In the genomic region with DNA sequence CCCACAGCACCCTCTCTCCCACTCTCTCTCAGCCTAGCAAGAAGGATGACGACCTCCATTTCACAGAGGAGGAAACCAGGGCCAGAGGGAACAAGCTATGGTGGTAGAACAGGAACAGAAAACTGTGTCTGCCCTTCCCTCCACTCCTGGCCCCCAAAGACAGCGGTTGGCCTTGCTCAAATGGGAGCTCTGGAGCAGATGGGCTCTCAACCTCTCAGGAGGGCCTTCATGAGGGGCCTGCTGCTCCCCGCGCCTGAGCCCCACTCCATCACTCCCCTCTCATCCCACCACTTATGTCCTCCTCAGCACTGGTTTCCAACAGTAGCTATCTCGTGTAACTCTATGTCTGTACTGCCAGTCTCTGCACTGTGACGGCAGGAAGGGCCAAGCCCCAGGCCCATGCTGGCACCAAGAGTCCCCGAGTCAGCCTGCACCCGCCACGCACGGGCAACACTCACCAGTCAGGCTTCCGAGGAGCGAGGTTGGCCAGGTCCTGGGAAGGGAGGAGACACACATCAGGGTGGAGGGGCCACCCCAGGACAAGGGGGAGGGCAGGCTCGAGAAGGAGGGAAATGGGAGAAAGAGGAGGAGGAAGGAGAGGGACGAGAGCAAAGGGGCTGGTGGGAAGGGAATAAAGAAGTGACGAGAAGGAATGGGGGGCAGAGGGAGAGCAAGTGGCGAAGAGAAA, we compare ENCODE assay signal across 13 cellular contexts. TPM values are rescaled to one million over a fixed set of nuclear protein-coding genes. Genes with fewer than 3 reads are reported as not detected.
A peak's percentile ranks its signal among the peaks of the same experiment; 100 is the strongest.
DNase-seq lines count a peak whose midpoint lies in the region; ATAC-seq, FAIRE-seq and TF ChIP-seq lines count a peak whose summit lies in the region.
"Had no signal": no experiment of that assay in that cellular context is flagged by ENCODE, and none has a peak within 500 bp of the region (broad histone marks: within the 10 kb centered on the region; RNA-seq: fewer than 3 reads in every experiment).

No MANE protein-coding gene starts in this region.

- intact Hi-C loops in kidney (cut with DNase I), result loop anchor here (10.0 kb wide), 1 partner anchor 72 kb away; no protein-coding TSS in a partner anchor
- intact Hi-C loops in spleen (cut with DNase I; ENCODE audit: low total_unique reads), result loop anchor here (2.0 kb wide), 1 partner anchor 76 kb away; no protein-coding TSS in a partner anchor

- no peaks in the 10 kb centered on the region for H3K27me3 Mint-ChIP-seq in T-helper 2 cell treated with Interferon-gamma antibody and Interleukin-4, amounts not matched to agents 5 μg/mL and 100 μg/mL, for 36 hours (ENCODE audit: low read depth)
- H3K27me3 Mint-ChIP-seq in T-helper 17 cell, result no peaks in the 10 kb centered on the region

- H3K4me1 ChIP-seq in kidney (ENCODE audit: control insufficient read depth in 1 of 2, insufficient read depth in 1 of 2, low read depth in 1 of 2, low read length in 2 of 2) (peaks cover 13 to 22% of the 10 kb centered on the region in 2 donors), spleen (peaks cover 28 to 52% (median 48%) of the 10 kb centered on the region in 6 donors)

- no peak for TF ChIP-seq POLR2A in spleen (IDR thresholded peaks at IDR 0.05)

- no peaks in the 10 kb centered on the region for H3K9me3 Mint-ChIP-seq in T-helper 2 cell treated with Interferon-gamma antibody and Interleukin-4, amounts not matched to agents 5 μg/mL and 100 μg/mL, for 36 hours

- H3K4me3 ChIP-seq in kidney (ENCODE audit: low read length in 2 of 2) (no peak overlapping the region), spleen (no peak overlapping the region)
- H3K4me3 ChIP-seq: PC-9 had no signal

- peaks cover 22% of the 10 kb centered on the region for H3K4me1 Mint-ChIP-seq in T-helper 2 cell treated with Interferon-gamma antibody and Interleukin-4, amounts not matched to agents 5 μg/mL and 100 μg/mL, for 36 hours (ENCODE audit: low read depth)
- peaks cover 23% of the 10 kb centered on the region for H3K4me1 Mint-ChIP-seq in T-helper 17 cell

- TF ChIP-seq CTCF in kidney (IDR thresholded peaks at IDR 0.05; ENCODE audit: borderline replicate concordance, extremely low read depth, insufficient read depth) (no peak), spleen (IDR thresholded peaks at IDR 0.05 in 8 of 11, conservative IDR thresholded peaks at IDR 0.05 in 3 of 11) (no peak)

- H3K36me3 Mint-ChIP-seq in T-helper 2 cell treated with Interferon-gamma antibody and Interleukin-4, amounts not matched to agents 5 μg/mL and 100 μg/mL, for 36 hours (ENCODE audit: low read depth), result peaks cover 67% of the 10 kb centered on the region
- H3K36me3 Mint-ChIP-seq in T-helper 17 cell (ENCODE audit: low read depth), result peaks cover 8% of the 10 kb centered on the region

- H3K4me3 Mint-ChIP-seq in T-helper 2 cell treated with Interferon-gamma antibody and Interleukin-4, amounts not matched to agents 5 μg/mL and 100 μg/mL, for 36 hours, result no peak overlapping the region
- H3K4me3 Mint-ChIP-seq in T-helper 17 cell, result peak overlapping the region; percentile 7

- no peak overlapping the region for H3K9ac ChIP-seq in kidney (ENCODE audit: low read length in 2 of 2)

- WGBS in spleen, 5 donors, result 89 to 93% (median 91%) methylated on average over 14 to 16 of the region's 16 CpGs

- H3K36me3 ChIP-seq in kidney (ENCODE audit: control insufficient read depth in 1 of 2, insufficient read depth in 2 of 2, low read length in 2 of 2) (peaks cover 40 to 46% of the 10 kb centered on the region in 2 donors), spleen (peaks cover 2 to 88% (median 75%) of the 10 kb centered on the region in 6 donors)

- no peak overlapping the region for H3K27ac ChIP-seq in kidney (ENCODE audit: low read depth in 2 of 2, low read length in 2 of 2)
- H3K27ac ChIP-seq in spleen, result peak overlapping the region in 2 of 8 donors; percentile 88 to 89
- H3K27ac ChIP-seq: PC-9 had no signal

- H3K9me3 ChIP-seq in T-helper 17 cell (ENCODE audit: control insufficient read depth, low read length, poor library complexity, severe bottlenecking) (no peaks in the 10 kb centered on the region), kidney (ENCODE audit: control insufficient read depth in 1 of 2, low read length in 2 of 2) (no peaks in the 10 kb centered on the region), spleen (no peaks in the 10 kb centered on the region)

- peak overlapping the region; percentile 60 for H3K27ac Mint-ChIP-seq in T-helper 2 cell treated with Interferon-gamma antibody and Interleukin-4, amounts not matched to agents 5 μg/mL and 100 μg/mL, for 36 hours
- H3K27ac Mint-ChIP-seq in T-helper 17 cell, result peak overlapping the region; percentile 81

- DNase-seq in T-helper 2 cell treated with Interferon-gamma antibody and Interleukin-4, amounts not matched to agents 5 μg/mL and 100 μg/mL, for 36 hours (ENCODE audit: low spot score), result no peak
- DNase-seq in T-helper 2 cell (no peak), T-helper 17 cell (no peak), kidney (peak; percentile 74), spleen (peak; percentile 74), hippocampal formation (lab: John Stamatoyannopoulos, UW) (no peak)
- DNase-seq: DMS79 treated with DMSO at 0.1 percent for 48 hours, KG1, NCI-H1092, NCI-H526 treated with DMSO at 0.1 percent for 48 hours, PC-9 had no signal

- H3K27me3 ChIP-seq in spleen (replicated peaks in 1 of 7), result no peaks in the 10 kb centered on the region

- no peak for FAIRE-seq in kidney (lab: Jason Lieb, UNC)

- ATAC-seq in T-helper 17 cell (no peak), HG03097 (IDR thresholded peaks at IDR 0.05; ENCODE audit: low FRiP score, unreplicated experiment) (no peak), GM21528 (IDR thresholded peaks at IDR 0.05; ENCODE audit: low FRiP score, unreplicated experiment) (no peak)

RNA-seq across cellular contexts. Expression of a gene that starts 45.5 kb away (rescaled TPM):
- total RNA-seq in T-helper 17 cell (not detected), kidney (286 TPM), spleen (10 to 100 TPM in 6 of 7 donors, 1 to 10 TPM in 1; 5.1 to 38.7 (median 21.9) TPM)
- polyA plus RNA-seq in kidney (ENCODE audit: insufficient read depth, low read depth, low replicate concordance) (1,885 TPM), spleen (100 to 1,000 TPM in 1 of 3 donors, 10 to 100 TPM in 2; 61.8 to 190 (median 67.1) TPM)
- total RNA-seq: PC-9 had no signal

RNA-seq across cellular contexts. Expression of a gene that starts 53.5 kb away (rescaled TPM):
- total RNA-seq in T-helper 17 cell (10 to 100 TPM; 67.6 to 75.8 TPM), kidney (59.7 TPM), spleen (10 to 100 TPM; 36.5 to 71.4 (median 54.7) TPM)
- polyA plus RNA-seq in kidney (ENCODE audit: insufficient read depth, low read depth, low replicate concordance) (85.6 TPM), spleen (100 to 1,000 TPM in 2 of 3 donors, 10 to 100 TPM in 1; 93.5 to 124 (median 105) TPM)

RNA-seq across cellular contexts. Expression of a gene that starts 56.5 kb away (rescaled TPM):
- total RNA-seq in T-helper 17 cell (100 to 1,000 TPM; 285 to 303 TPM), kidney (82.8 TPM), spleen (100 to 1,000 TPM; 101 to 271 (median 162) TPM)
- polyA plus RNA-seq in kidney (ENCODE audit: insufficient read depth, low read depth, low replicate concordance) (25.7 TPM), spleen (100 to 1,000 TPM in 2 of 3 donors, 10 to 100 TPM in 1; 44.0 to 126 (median 119) TPM)

RNA-seq across cellular contexts. Expression of a gene that starts 59.8 kb away (rescaled TPM):
- total RNA-seq in T-helper 17 cell, result not detected
- total RNA-seq in kidney, result 41.3 TPM
- 81.9 TPM for polyA plus RNA-seq in kidney (ENCODE audit: insufficient read depth, low read depth, low replicate concordance)
- 10 to 100 TPM in 2 of 7 donors, 1 to 10 TPM in 5; 1.9 to 16.2 (median 7.3) TPM for total RNA-seq in spleen
- polyA plus RNA-seq in spleen, result 1 to 10 TPM; 2.6 to 6.7 (median 5.3) TPM
- total RNA-seq: PC-9 had no signal

Comparison
In these comparisons a context has a peak if more than half of its experiments do, and no peak if none do; other contexts are left out.
1. DNase-seq: peak in kidney (single experiment) and spleen (single experiment); none in T-helper 2 cell treated with Interferon-gamma antibody and Interleukin-4, amounts not matched to agents 5 μg/mL and 100 μg/mL, for 36 hours (single experiment), T-helper 2 cell (0 of 5), T-helper 17 cell (0 of 3) and hippocampal formation (0 of 2).